In the genomic region with DNA sequence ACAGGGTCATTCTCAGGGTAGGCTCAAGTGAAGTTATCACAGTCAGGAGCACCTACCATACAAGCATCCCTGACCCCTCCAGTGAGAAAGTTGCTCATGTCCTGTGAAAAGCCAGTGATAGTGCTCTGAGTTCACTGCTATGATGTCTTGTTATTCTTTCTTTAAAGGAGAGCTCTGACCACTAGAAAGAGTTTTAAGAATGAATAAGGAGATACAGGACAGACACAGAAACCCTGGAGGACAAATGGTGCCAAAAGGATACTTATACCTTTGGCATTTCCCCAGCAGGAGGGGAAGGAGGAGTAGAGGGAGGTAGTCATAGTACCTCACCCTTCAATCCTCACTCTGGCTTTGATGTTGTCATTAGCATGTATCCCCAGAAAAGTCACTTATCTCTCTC, we compare ENCODE assay signal across 17 cellular contexts.
"Had no signal": no experiment of that assay in that cellular context is flagged by ENCODE, and none has a peak within 500 bp of the region (broad histone marks: within the 10 kb centered on the region; RNA-seq: fewer than 3 reads in every experiment).

No MANE protein-coding gene starts in this region.

- H3K27me3 ChIP-seq: body of pancreas, ovary, right lobe of liver, testis had no signal

- DNase-seq: activated B cell treated with CpG ODN at 0.5 μM for 24 hours; activated CD4-positive, alpha-beta T cell treated with anti-CD3 and anti-CD28 coated beads for 48 hours; activated CD8-positive, alpha-beta T cell treated with anti-CD3 and anti-CD28 coated beads for 36 hours; activated naive CD4-positive, alpha-beta T cell; activated naive CD8-positive, alpha-beta T cell treated with anti-CD3 and anti-CD28 coated beads for 36 hours; activated T-cell treated with anti-CD3 and anti-CD28 coated beads, Interleukin-2, amount 50 U/mL, for 1 hour; amniotic stem cell; body of pancreas; dorsolateral prefrontal cortex; left ventricle myocardium inferior; ovary; right lobe of liver; stimulated activated CD4-positive, alpha-beta T cell treated with anti-CD3 and anti-CD28 coated beads, Interleukin-4, amount 100 ng/mL, for 4 hours; testis had no signal

- H3K9me3 ChIP-seq: body of pancreas, ovary, right lobe of liver, testis had no signal

- H3K4me3 ChIP-seq: body of pancreas, dorsolateral prefrontal cortex, left ventricle myocardium inferior, ovary, right lobe of liver, testis had no signal

- ATAC-seq: activated CD8-positive, alpha-beta T cell treated with anti-CD3 and anti-CD28 coated beads for 36 hours; activated T-helper 17 cell treated with anti-CD3 and anti-CD28 coated beads, Interleukin-2, amount 50 U/mL, for 72 hours; body of pancreas; right lobe of liver; stimulated activated memory B cell treated with anti-CD40 and anti-IgM and Interleukin-4, amounts not matched to agents 10 μg/mL and 1 μg/mL and 100 μg/mL, for 72 hours had no signal

- H3K27ac ChIP-seq: dorsolateral prefrontal cortex, epithelial cell of prostate, left ventricle myocardium inferior, ovary, right lobe of liver, testis had no signal

- H3K4me1 ChIP-seq: left ventricle myocardium inferior, testis had no signal

- H3K36me3 ChIP-seq: left ventricle myocardium inferior, ovary, right lobe of liver had no signal
